Comparison of ENCODE assay signal across 10 cellular contexts in the genomic region with DNA sequence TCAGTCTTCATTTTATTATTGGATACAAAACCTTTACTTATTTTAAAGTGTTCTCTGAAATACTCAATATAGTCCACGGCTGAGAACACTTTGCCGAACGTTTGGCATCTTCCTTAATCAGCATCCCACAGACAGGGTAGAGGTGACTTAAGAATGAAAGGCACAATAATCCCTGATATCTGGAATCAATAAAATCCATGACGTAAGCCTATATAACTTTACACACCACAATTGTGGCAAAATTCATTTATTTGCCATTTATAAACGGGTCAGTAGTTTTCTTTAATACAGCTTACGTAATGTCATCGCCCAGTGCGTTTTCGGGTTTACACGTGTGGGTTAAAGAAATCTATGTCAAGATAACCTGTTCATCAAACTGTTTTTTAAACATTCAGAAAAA. TPM values are rescaled to one million over a fixed set of nuclear protein-coding genes. Genes with fewer than 3 reads are reported as not detected.
A peak's percentile ranks its signal among the peaks of the same experiment; 100 is the strongest.
DNase-seq lines count a peak whose midpoint lies in the region; ATAC-seq lines count a peak whose summit lies in the region.
"Had no signal": no experiment of that assay in that cellular context is flagged by ENCODE, and none has a peak within 500 bp of the region (broad histone marks: within the 10 kb centered on the region; RNA-seq: fewer than 3 reads in every experiment).

No MANE protein-coding gene starts in this region.

- intact Hi-C loops in activated CD4-positive, alpha-beta memory T cell treated with anti-CD3 and anti-CD28 coated beads for 36 hours (cut with micrococcal nuclease): loop anchor here (2.0 to 10.0 kb wide), 8 partner anchors 37 to 608 kb away; partner anchors contain the start of genes COA5, EIF5B, LIPT1 and TSGA10

- no peaks in the 10 kb centered on the region for H3K36me3 ChIP-seq in iPS-20b (ENCODE audit: insufficient read depth, low read depth, low read length)

- no peaks in the 10 kb centered on the region for H3K9me3 Mint-ChIP-seq in activated CD4-positive, alpha-beta memory T cell treated with anti-CD3 and anti-CD28 coated beads for 36 hours
- H3K9me3 Mint-ChIP-seq in stimulated activated naive CD8-positive, alpha-beta T cell treated with anti-CD3 and anti-CD28 coated beads, Interleukin-15, amount 100 ng/mL, for 72 hours: peaks cover 5 to 8% of the 10 kb centered on the region in 2 donors

- H3K4me3 Mint-ChIP-seq in activated CD4-positive, alpha-beta memory T cell treated with anti-CD3 and anti-CD28 coated beads for 36 hours: peak overlapping the region; percentile 90
- peak overlapping the region; percentile 76 to 87 for H3K4me3 Mint-ChIP-seq in stimulated activated naive CD8-positive, alpha-beta T cell treated with anti-CD3 and anti-CD28 coated beads, Interleukin-15, amount 100 ng/mL, for 72 hours

- H3K4me3 ChIP-seq in iPS-20b (ENCODE audit: low read length): peak overlapping the region; percentile 58

- peaks cover 13% of the 10 kb centered on the region for H3K36me3 Mint-ChIP-seq in activated CD4-positive, alpha-beta memory T cell treated with anti-CD3 and anti-CD28 coated beads for 36 hours

- H3K27ac ChIP-seq in iPS-20b (ENCODE audit: low read length): no peak overlapping the region
- H3K27ac ChIP-seq: 22Rv1 had no signal

- H3K27me3 ChIP-seq in iPS-20b (ENCODE audit: insufficient read depth, low read length): peaks cover 54% of the 10 kb centered on the region

- DNase-seq in DMS53 (lab: John Stamatoyannopoulos, UW) (peak; percentile 71), DMS53 treated with DMSO at 0.1 percent for 48 hours (lab: John Stamatoyannopoulos, UW; ENCODE audit: unreplicated experiment) (no peak), epidermal melanocyte (ENCODE audit: insufficient read length, low spot score) (no peak), NCI-H345 treated with DMSO at 0.1 percent for 48 hours (lab: John Stamatoyannopoulos, UW; ENCODE audit: unreplicated experiment) (no peak)
- no peak for DNase-seq in activated CD4-positive, alpha-beta memory T cell treated with anti-CD3 and anti-CD28 coated beads for 36 hours
- DNase-seq in stimulated activated naive CD8-positive, alpha-beta T cell treated with anti-CD3 and anti-CD28 coated beads, Interleukin-15, amount 100 ng/mL, for 72 hours: no peak
- DNase-seq: NCI-H1436 treated with DMSO at 0.1 percent for 48 hours had no signal

- H3K4me1 Mint-ChIP-seq in activated CD4-positive, alpha-beta memory T cell treated with anti-CD3 and anti-CD28 coated beads for 36 hours (ENCODE audit: low read depth): peaks cover 65% of the 10 kb centered on the region
- peaks cover 63% of the 10 kb centered on the region for H3K4me1 Mint-ChIP-seq in stimulated activated naive CD8-positive, alpha-beta T cell treated with anti-CD3 and anti-CD28 coated beads, Interleukin-15, amount 100 ng/mL, for 72 hours

- H3K9me3 ChIP-seq in iPS-20b (ENCODE audit: insufficient read depth, low read depth, low read length): no peaks in the 10 kb centered on the region

- no peaks in the 10 kb centered on the region; the same call in 1 of the 2 replicates for H3K4me1 ChIP-seq in iPS-20b (ENCODE audit: insufficient read depth, low read length)

- peak overlapping the region; percentile 85 for H3K27ac Mint-ChIP-seq in activated CD4-positive, alpha-beta memory T cell treated with anti-CD3 and anti-CD28 coated beads for 36 hours
- H3K27ac Mint-ChIP-seq in stimulated activated naive CD8-positive, alpha-beta T cell treated with anti-CD3 and anti-CD28 coated beads, Interleukin-15, amount 100 ng/mL, for 72 hours: peak overlapping the region; percentile 83 to 95

- POLR2A ChIA-PET in activated CD4-positive, alpha-beta memory T cell treated with anti-CD3 and anti-CD28 coated beads for 36 hours (lab: Charles Lee): interaction anchor here (0.6 to 5.2 kb wide), 11 partner anchors 10 to 274 kb away, joined by 3 to 28 read pairs (median 4); no protein-coding TSS in a partner anchor

- CTCF ChIA-PET in activated CD4-positive, alpha-beta memory T cell treated with anti-CD3 and anti-CD28 coated beads for 36 hours (lab: Charles Lee): interaction anchor here (0.6 to 5.4 kb wide), 11 partner anchors 10 to 101 kb away, joined by 3 to 34 read pairs (median 5); no protein-coding TSS in a partner anchor

- H3K9ac ChIP-seq in iPS-20b (ENCODE audit: low read depth, low read length): no peak overlapping the region

- no peaks in the 10 kb centered on the region for H3K27me3 Mint-ChIP-seq in activated CD4-positive, alpha-beta memory T cell treated with anti-CD3 and anti-CD28 coated beads for 36 hours
- no peaks in the 10 kb centered on the region for H3K27me3 Mint-ChIP-seq in stimulated activated naive CD8-positive, alpha-beta T cell treated with anti-CD3 and anti-CD28 coated beads, Interleukin-15, amount 100 ng/mL, for 72 hours

- no peak for ATAC-seq in stimulated activated naive CD8-positive, alpha-beta T cell treated with anti-CD3 and anti-CD28 coated beads, Interleukin-15, amount 100 ng/mL, for 72 hours
- no peak for ATAC-seq in GM18519 (IDR thresholded peaks at IDR 0.05; ENCODE audit: low FRiP score, unreplicated experiment)

RNA-seq across cellular contexts. Expression of gene MGAT4A, which starts 1.3 kb away (rescaled TPM):
- 10 to 100 TPM; 71.9 to 76.7 TPM for total RNA-seq in activated CD4-positive, alpha-beta memory T cell treated with anti-CD3 and anti-CD28 coated beads for 36 hours
